Comparison of ENCODE assay signal across 1 cellular context in genomic region chr9:98315067-98315453, GRCh38.
TF ChIP-seq lines count a peak whose summit lies in the region.

No MANE protein-coding gene starts in this region.

TF ChIP-seq in H1, 55 proteins besides CTCF, POLR2A, EP300 and RAD21:
- TF ChIP-seq SP2 (IDR thresholded peaks at IDR 0.05; ENCODE audit: low read length) = no peak
- TF ChIP-seq TEAD4 (IDR thresholded peaks at IDR 0.05; ENCODE audit: low read depth, low read length) = 0 out of 2 replicates have a peak, but pooled peaks have one; percentile 44
- TF ChIP-seq ZNF274 (IDR thresholded peaks at IDR 0.05; ENCODE audit: borderline replicate concordance, extremely low read depth, low read length) = no peak
- TF ChIP-seq CTBP2 (IDR thresholded peaks at IDR 0.05; ENCODE audit: borderline replicate concordance, insufficient read depth, insufficient read length, low read length) = no peak
TF ChIP-seq in H1: peak in this region for 1.
